Comparison of ENCODE assay signal across 22 cellular contexts in genomic region chr9:85577353-85577952, GRCh38.
DNase-seq lines count a peak whose midpoint lies in the region; ATAC-seq, FAIRE-seq and TF ChIP-seq lines count a peak whose summit lies in the region.
"Had no signal": no experiment of that assay in that cellular context is flagged by ENCODE, and none has a peak within 500 bp of the region (broad histone marks: within the 10 kb centered on the region; RNA-seq: fewer than 3 reads in every experiment).

No MANE protein-coding gene starts in this region.

- no peaks in the 10 kb centered on the region for H3K36me3 ChIP-seq in adipocyte (ENCODE audit: control insufficient read depth, insufficient read depth, low read length, severe bottlenecking)

- no peaks in the 10 kb centered on the region for H3K4me1 ChIP-seq in adipocyte (ENCODE audit: control insufficient read depth, insufficient read depth, low read length)
- H3K4me1 ChIP-seq: BLaER1 treated with 17β-estradiol and CSF1 and Interleukin-3, amounts not matched to agents 10 nM and 100 nM had no signal

- no peak overlapping the region for H3K9ac ChIP-seq in adipocyte (ENCODE audit: low read length)
- H3K9ac ChIP-seq: BLaER1 treated with 17β-estradiol and CSF1 and Interleukin-3, amounts not matched to agents 10 nM and 100 nM had no signal

- H3K27me3 ChIP-seq in adipocyte (replicated peaks; ENCODE audit: control insufficient read depth, insufficient read depth, low read length) = no peaks in the 10 kb centered on the region
- H3K27me3 ChIP-seq: BLaER1 treated with 17β-estradiol and CSF1 and Interleukin-3, amounts not matched to agents 10 nM and 100 nM had no signal

- POLR2A ChIA-PET in HEK293T (lab: Yijun Ruan, JAX) = no interaction called here

- CTCF ChIA-PET in HEK293T (lab: Yijun Ruan, JAX) = interaction anchor here (1.2 kb wide), 1 partner anchor 33 kb away, joined by 3 read pairs; no protein-coding TSS in a partner anchor

- DNase-seq in HEK293T (ENCODE audit: extremely low spot score) = peak; percentile 16
- peak; percentile 30 for DNase-seq in adipocyte (ENCODE audit: low read depth)
- DNase-seq in frontal cortex (ENCODE audit: low spot score in 2 of 2) = no peak
- DNase-seq in NCI-H748 treated with DMSO at 0.1 percent for 48 hours (lab: John Stamatoyannopoulos, UW) = no peak
- DNase-seq in activated T-cell treated with anti-CD3 and anti-CD28 coated beads, Interleukin-2, amount 50 U/mL, for 48 hours = no peak
- no peak for DNase-seq in NCI-H1105 treated with DMSO at 0.1 percent for 48 hours (lab: John Stamatoyannopoulos, UW)
- DNase-seq: ACHN; Calu3; CD8-positive, alpha-beta T cell; DMS153; HFFc6; KBM-7; MM.1S; NCI-H1048; NCI-H1436; NCI-H187 treated with DMSO at 0.1 percent for 48 hours; NCI-H2107 had no signal

- H3K4me3 ChIP-seq in adipocyte (ENCODE audit: low read length) = no peak overlapping the region
- H3K4me3 ChIP-seq: BLaER1 treated with 17β-estradiol and CSF1 and Interleukin-3, amounts not matched to agents 10 nM and 100 nM had no signal

- ATAC-seq in GM19463 (IDR thresholded peaks at IDR 0.05; ENCODE audit: unreplicated experiment) = no peak
- ATAC-seq: CD8-positive, alpha-beta T cell; HepG2; Panc1 had no signal

- FAIRE-seq in frontal cortex (lab: Jason Lieb, UNC) = peak; percentile 39
- FAIRE-seq: GM12892, HepG2 had no signal

- H3K9me3 ChIP-seq in adipocyte (ENCODE audit: control insufficient read depth, low read length) = no peaks in the 10 kb centered on the region

TF ChIP-seq in HEK293T, 16 proteins besides CTCF, POLR2A, EP300 and RAD21:
- no peak for TF ChIP-seq ZNF384 (IDR thresholded peaks at IDR 0.05)
TF ChIP-seq in HEK293T: peak in this region for 0.

Comparison
In these comparisons a context has a peak if more than half of its experiments do, and no peak if none do; other contexts are left out.
1. DNase-seq: peak in HEK293T (single experiment) and adipocyte (single experiment); none in frontal cortex (0 of 2), NCI-H748 treated with DMSO at 0.1 percent for 48 hours (single experiment), activated T-cell treated with anti-CD3 and anti-CD28 coated beads, Interleukin-2, amount 50 U/mL, for 48 hours (0 of 2) and NCI-H1105 treated with DMSO at 0.1 percent for 48 hours (single experiment).